Comparison of ENCODE assay signal across 9 cellular contexts in the genomic region with DNA sequence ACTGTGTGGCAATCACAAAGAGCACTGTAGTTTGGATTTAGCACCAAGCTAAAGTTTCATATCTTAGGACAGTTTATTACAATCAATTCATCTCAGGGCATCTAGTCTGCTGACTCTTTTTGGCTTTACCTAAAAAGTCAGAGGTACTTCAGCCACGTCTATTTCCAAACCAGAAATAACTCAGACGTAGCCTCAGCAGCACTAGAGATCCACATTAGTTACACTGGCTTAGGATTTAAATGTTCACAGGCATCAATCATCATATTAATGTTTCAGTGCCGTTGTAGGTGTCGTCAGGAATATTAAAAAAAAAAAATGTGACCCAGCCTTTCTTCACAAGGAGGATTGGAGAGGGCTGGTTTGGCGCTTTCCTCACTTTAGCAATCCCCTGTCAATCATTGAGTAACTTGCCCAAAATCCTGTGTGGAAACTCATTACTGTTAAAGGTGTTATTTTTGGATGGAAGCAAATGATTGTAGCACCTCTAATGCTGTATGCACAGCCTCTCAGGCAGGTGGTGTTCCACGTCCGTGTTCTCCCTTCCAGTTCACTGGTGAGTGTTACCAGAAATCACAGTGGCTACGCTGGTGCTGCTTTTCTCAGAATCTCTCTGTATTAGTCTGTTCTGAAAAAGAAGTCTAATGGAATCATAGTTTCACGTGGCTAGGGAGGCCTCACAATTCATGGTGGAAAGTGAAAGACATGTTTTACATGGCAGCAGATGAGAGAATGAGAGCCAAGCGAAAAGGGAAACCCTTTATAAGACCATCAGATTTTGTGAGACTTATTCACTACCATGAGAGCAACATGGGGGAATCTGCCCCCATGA. TPM values are rescaled to one million over a fixed set of nuclear protein-coding genes. Genes with fewer than 3 reads are reported as not detected.
DNase-seq lines count a peak whose midpoint lies in the region; ATAC-seq lines count a peak whose summit lies in the region.
"Had no signal": no experiment of that assay in that cellular context is flagged by ENCODE, and none has a peak within 500 bp of the region (broad histone marks: within the 10 kb centered on the region; RNA-seq: fewer than 3 reads in every experiment).

No MANE protein-coding gene starts in this region.

- H3K9me3 ChIP-seq in naive thymus-derived CD4-positive, alpha-beta T cell (ENCODE audit: control insufficient read depth in 2 of 3, low read length in 3 of 3): no peaks in the 10 kb centered on the region

- H3K36me3 ChIP-seq in naive thymus-derived CD4-positive, alpha-beta T cell (ENCODE audit: control insufficient read depth in 2 of 3, insufficient read depth in 3 of 3, low read length in 3 of 3): no peaks in the 10 kb centered on the region

- peak; percentile 69 for DNase-seq in activated CD4-positive, alpha-beta T cell treated with anti-CD3 and anti-CD28 coated beads for 48 hours
- DNase-seq in activated CD4-positive, alpha-beta T cell treated with anti-CD3 and anti-CD28 coated beads for 1 hour: no peak
- DNase-seq in activated CD4-positive, alpha-beta memory T cell treated with anti-CD3 and anti-CD28 coated beads, Interleukin-2, amount 10 ng/mL, durations not matched to agents 7 days and 5 days: peak; percentile 36
- peak in 2 of 3 donors; percentile 39 to 44 for DNase-seq in stimulated activated CD4-positive, alpha-beta T cell treated with anti-CD3 and anti-CD28 coated beads, TNF-alpha, amount 100 ng/mL, for 48 hours (ENCODE audit: low read depth in 3 of 3)
- DNase-seq in NCI-H1105 treated with DMSO at 0.1 percent for 48 hours (lab: John Stamatoyannopoulos, UW) (no peak), medulla oblongata (ENCODE audit: extremely low spot score) (no peak)
- no peak for DNase-seq in naive thymus-derived CD4-positive, alpha-beta T cell

- peaks cover 14% of the 10 kb centered on the region for H3K36me3 Mint-ChIP-seq in activated CD4-positive, alpha-beta memory T cell treated with anti-CD3 and anti-CD28 coated beads, Interleukin-2, amount 10 ng/mL, durations not matched to agents 7 days and 5 days (ENCODE audit: low read depth)
- H3K36me3 Mint-ChIP-seq in naive thymus-derived CD4-positive, alpha-beta T cell: peaks cover 3 to 9% (median 8%) of the 10 kb centered on the region in 5 donors

- H3K4me1 ChIP-seq in naive thymus-derived CD4-positive, alpha-beta T cell (ENCODE audit: control insufficient read depth in 2 of 2, insufficient read depth in 2 of 2, low read length in 2 of 2): peaks cover 11 to 47% of the 10 kb centered on the region in 2 donors

- H3K4me1 Mint-ChIP-seq in activated CD4-positive, alpha-beta memory T cell treated with anti-CD3 and anti-CD28 coated beads, Interleukin-2, amount 10 ng/mL, durations not matched to agents 7 days and 5 days: peaks cover 40% of the 10 kb centered on the region
- H3K4me1 Mint-ChIP-seq in naive thymus-derived CD4-positive, alpha-beta T cell: peaks cover 55 to 89% (median 78%) of the 10 kb centered on the region in 7 donors

- H3K27ac Mint-ChIP-seq in activated CD4-positive, alpha-beta memory T cell treated with anti-CD3 and anti-CD28 coated beads, Interleukin-2, amount 10 ng/mL, durations not matched to agents 7 days and 5 days: peak overlapping the region; percentile 31
- H3K27ac Mint-ChIP-seq in naive thymus-derived CD4-positive, alpha-beta T cell: peak overlapping the region in 4 of 9 donors; percentile 41 to 79 (median 58)

- intact Hi-C loops in naive thymus-derived CD4-positive, alpha-beta T cell (cut with micrococcal nuclease): loop anchor here in 1 of 2 donors (5.0 kb wide), 1 partner anchor 55 kb away; no protein-coding TSS in a partner anchor

- H3K4me3 Mint-ChIP-seq in activated CD4-positive, alpha-beta memory T cell treated with anti-CD3 and anti-CD28 coated beads, Interleukin-2, amount 10 ng/mL, durations not matched to agents 7 days and 5 days: no peak overlapping the region
- H3K4me3 Mint-ChIP-seq in naive thymus-derived CD4-positive, alpha-beta T cell: peak overlapping the region in 5 of 10 donors; percentile 20 to 77 (median 29)

- H3K27me3 ChIP-seq in naive thymus-derived CD4-positive, alpha-beta T cell (ENCODE audit: control insufficient read depth in 2 of 2, insufficient read depth in 2 of 2, low read length in 2 of 2): no peaks in the 10 kb centered on the region

- H3K27me3 Mint-ChIP-seq in activated CD4-positive, alpha-beta memory T cell treated with anti-CD3 and anti-CD28 coated beads, Interleukin-2, amount 10 ng/mL, durations not matched to agents 7 days and 5 days: no peaks in the 10 kb centered on the region
- H3K27me3 Mint-ChIP-seq in naive thymus-derived CD4-positive, alpha-beta T cell: no peaks in the 10 kb centered on the region

- H3K9me3 Mint-ChIP-seq in activated CD4-positive, alpha-beta memory T cell treated with anti-CD3 and anti-CD28 coated beads, Interleukin-2, amount 10 ng/mL, durations not matched to agents 7 days and 5 days: peaks cover 3% of the 10 kb centered on the region
- peaks cover 0 to 5% (median 0%) of the 10 kb centered on the region in 11 donors for H3K9me3 Mint-ChIP-seq in naive thymus-derived CD4-positive, alpha-beta T cell

- peak; percentile 86 for ATAC-seq in HG02798 (IDR thresholded peaks at IDR 0.05; ENCODE audit: poor library complexity, unreplicated experiment)
- no peak for ATAC-seq in naive thymus-derived CD4-positive, alpha-beta T cell

- no peak overlapping the region for H3K4me3 ChIP-seq in naive thymus-derived CD4-positive, alpha-beta T cell (ENCODE audit: low read length)
- H3K4me3 ChIP-seq: skin epidermis had no signal

- H3K27ac ChIP-seq in naive thymus-derived CD4-positive, alpha-beta T cell (ENCODE audit: low read depth, low read length): no peak overlapping the region
- H3K27ac ChIP-seq: skin epidermis had no signal

- POLR2A ChIA-PET in activated CD4-positive, alpha-beta memory T cell treated with anti-CD3 and anti-CD28 coated beads, Interleukin-2, amount 10 ng/mL, durations not matched to agents 7 days and 5 days (lab: Charles Lee): no interaction called here
- POLR2A ChIA-PET in naive thymus-derived CD4-positive, alpha-beta T cell (lab: Charles Lee): interaction anchor here (0.9 kb wide), 1 partner anchor 44 kb away, joined by 4 read pairs; no protein-coding TSS in a partner anchor

- CTCF ChIA-PET in activated CD4-positive, alpha-beta memory T cell treated with anti-CD3 and anti-CD28 coated beads, Interleukin-2, amount 10 ng/mL, durations not matched to agents 7 days and 5 days (lab: Charles Lee): no interaction called here
- CTCF ChIA-PET in naive thymus-derived CD4-positive, alpha-beta T cell (lab: Charles Lee): no interaction called here

RNA-seq across cellular contexts. Expression of a gene that starts 45.4 kb away (rescaled TPM):
- 10 to 100 TPM; 73.5 to 79.6 TPM for total RNA-seq in activated CD4-positive, alpha-beta memory T cell treated with anti-CD3 and anti-CD28 coated beads, Interleukin-2, amount 10 ng/mL, durations not matched to agents 7 days and 5 days
- total RNA-seq in naive thymus-derived CD4-positive, alpha-beta T cell: 10 to 100 TPM; 25.1 to 68.4 (median 61.3) TPM
- 10 to 100 TPM; 28.8 to 30.4 TPM for polyA plus RNA-seq in naive thymus-derived CD4-positive, alpha-beta T cell

Comparison
In these comparisons a context has a peak if more than half of its experiments do, and no peak if none do; other contexts are left out.
1. DNase-seq: peak in activated CD4-positive, alpha-beta T cell treated with anti-CD3 and anti-CD28 coated beads for 48 hours (single experiment), activated CD4-positive, alpha-beta memory T cell treated with anti-CD3 and anti-CD28 coated beads, Interleukin-2, amount 10 ng/mL, durations not matched to agents 7 days and 5 days (single experiment) and stimulated activated CD4-positive, alpha-beta T cell treated with anti-CD3 and anti-CD28 coated beads, TNF-alpha, amount 100 ng/mL, for 48 hours (2 of 3); none in activated CD4-positive, alpha-beta T cell treated with anti-CD3 and anti-CD28 coated beads for 1 hour (single experiment), NCI-H1105 treated with DMSO at 0.1 percent for 48 hours (single experiment), naive thymus-derived CD4-positive, alpha-beta T cell (0 of 9) and medulla oblongata (single experiment).